ENCODE assay signal across 1 cellular context in the genomic region with DNA sequence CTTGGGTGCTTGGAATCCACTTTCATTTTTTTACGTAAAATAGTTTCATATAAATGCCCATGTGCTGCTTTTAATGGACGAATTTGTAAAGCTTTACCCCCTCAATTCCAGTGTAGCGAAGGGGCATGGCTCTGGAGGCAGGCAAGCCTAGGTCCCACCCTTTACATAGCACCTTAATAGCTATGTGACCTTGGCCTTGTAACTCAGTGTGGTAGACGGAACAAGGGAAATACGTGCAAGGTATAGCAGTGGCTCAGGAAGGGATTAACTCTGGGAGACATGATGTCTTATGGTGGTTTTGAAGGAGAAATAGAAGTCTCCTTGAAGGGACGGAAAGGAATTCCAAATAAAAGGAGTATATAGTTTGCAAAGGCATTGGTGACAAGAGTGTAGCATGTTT.
TF ChIP-seq lines count a peak whose summit lies in the region.

No MANE protein-coding gene starts in this region.

TF ChIP-seq in HepG2, 621 proteins besides CTCF, POLR2A, EP300 and RAD21:
- TF ChIP-seq NKX3-1 (CRISPR knock-in tag; IDR thresholded peaks at IDR 0.05) (no peak), ZNF12 (CRISPR knock-in tag; IDR thresholded peaks at IDR 0.05) (0 out of 2 replicates have a peak, but pooled peaks have one; percentile 9), ZNF550 (CRISPR knock-in tag; IDR thresholded peaks at IDR 0.05; ENCODE audit: borderline replicate concordance) (no peak), ZNF746 (CRISPR knock-in tag; IDR thresholded peaks at IDR 0.05) (no peak), ZNF644 (CRISPR knock-in tag; IDR thresholded peaks at IDR 0.05; ENCODE audit: low read depth) (no peak), ZNF326 (CRISPR knock-in tag; IDR thresholded peaks at IDR 0.05; ENCODE audit: borderline replicate concordance) (no peak), ZNF331 (CRISPR knock-in tag; IDR thresholded peaks at IDR 0.05) (no peak), SP1 (IDR thresholded peaks at IDR 0.05) (no peak), SP1 (CRISPR knock-in tag; IDR thresholded peaks at IDR 0.05) (no peak), U2AF2 (IDR thresholded peaks at IDR 0.05; ENCODE audit: low read depth, low read length) (no peak), SAP130 (CRISPR knock-in tag; IDR thresholded peaks at IDR 0.05; ENCODE audit: low read depth) (peak; percentile 59; the same call in 1 of the 2 replicates), ZNF589 (CRISPR knock-in tag; conservative IDR thresholded peaks at IDR 0.05) (0 out of 2 replicates have a peak, but pooled peaks have one; percentile 16), ZMYM3 (CRISPR knock-in tag; IDR thresholded peaks at IDR 0.05) (no peak), SALL1 (CRISPR knock-in tag; IDR thresholded peaks at IDR 0.05) (no peak), ZC3H13 (CRISPR knock-in tag; IDR thresholded peaks at IDR 0.05) (0 out of 2 replicates have a peak, but pooled peaks have one; percentile 43), HOXA3 (CRISPR knock-in tag; IDR thresholded peaks at IDR 0.05) (no peak), TGIF2 (CRISPR knock-in tag; IDR thresholded peaks at IDR 0.05) (no peak), ZNF329 (CRISPR knock-in tag; IDR thresholded peaks at IDR 0.05; ENCODE audit: low read depth) (no peak), RFX5 (IDR thresholded peaks at IDR 0.05; ENCODE audit: low read depth, low read length) (no peak), ZNF781 (CRISPR knock-in tag; IDR thresholded peaks at IDR 0.05; ENCODE audit: borderline replicate concordance, not compliant biosample characterization) (no peak), JDP2 (CRISPR knock-in tag; IDR thresholded peaks at IDR 0.05; ENCODE audit: borderline replicate concordance) (no peak), ZSCAN20 (CRISPR knock-in tag; IDR thresholded peaks at IDR 0.05; ENCODE audit: borderline replicate concordance) (no peak), MLLT10 (CRISPR knock-in tag; IDR thresholded peaks at IDR 0.05) (no peak), ZFP36L2 (CRISPR knock-in tag; IDR thresholded peaks at IDR 0.05) (no peak), PHB2 (IDR thresholded peaks at IDR 0.05; ENCODE audit: partially characterized antibody) (no peak), SIN3A (IDR thresholded peaks at IDR 0.05; ENCODE audit: borderline replicate concordance, low read depth, low read length) (no peak), FOXK1 (CRISPR knock-in tag; IDR thresholded peaks at IDR 0.05; ENCODE audit: borderline replicate concordance, low read depth) (no peak), RARA (CRISPR knock-in tag; IDR thresholded peaks at IDR 0.05) (peak; percentile 45; the same call in 1 of the 2 replicates), GTF3A (CRISPR knock-in tag; conservative IDR thresholded peaks at IDR 0.05) (no peak), CC2D1A (CRISPR knock-in tag; IDR thresholded peaks at IDR 0.05) (no peak), NR2F6 (IDR thresholded peaks at IDR 0.05) (0 out of 2 replicates have a peak, but pooled peaks have one; percentile 5), NR2F6 (CRISPR knock-in tag; IDR thresholded peaks at IDR 0.05) (no peak)
- TF ChIP-seq, protein P1, sequence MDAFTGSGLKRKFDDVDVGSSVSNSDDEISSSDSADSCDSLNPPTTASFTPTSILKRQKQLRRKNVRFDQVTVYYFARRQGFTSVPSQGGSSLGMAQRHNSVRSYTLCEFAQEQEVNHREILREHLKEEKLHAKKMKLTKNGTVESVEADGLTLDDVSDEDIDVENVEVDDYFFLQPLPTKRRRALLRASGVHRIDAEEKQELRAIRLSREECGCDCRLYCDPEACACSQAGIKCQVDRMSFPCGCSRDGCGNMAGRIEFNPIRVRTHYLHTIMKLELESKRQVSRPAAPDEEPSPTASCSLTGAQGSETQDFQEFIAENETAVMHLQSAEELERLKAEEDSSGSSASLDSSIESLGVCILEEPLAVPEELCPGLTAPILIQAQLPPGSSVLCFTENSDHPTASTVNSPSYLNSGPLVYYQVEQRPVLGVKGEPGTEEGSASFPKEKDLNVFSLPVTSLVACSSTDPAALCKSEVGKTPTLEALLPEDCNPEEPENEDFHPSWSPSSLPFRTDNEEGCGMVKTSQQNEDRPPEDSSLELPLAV (CRISPR knock-in tag; conservative IDR thresholded peaks at IDR 0.05; ENCODE audit: low read depth): 0 out of 2 replicates have a peak, but pooled peaks have one; percentile 45
- TF ChIP-seq, protein P2, sequence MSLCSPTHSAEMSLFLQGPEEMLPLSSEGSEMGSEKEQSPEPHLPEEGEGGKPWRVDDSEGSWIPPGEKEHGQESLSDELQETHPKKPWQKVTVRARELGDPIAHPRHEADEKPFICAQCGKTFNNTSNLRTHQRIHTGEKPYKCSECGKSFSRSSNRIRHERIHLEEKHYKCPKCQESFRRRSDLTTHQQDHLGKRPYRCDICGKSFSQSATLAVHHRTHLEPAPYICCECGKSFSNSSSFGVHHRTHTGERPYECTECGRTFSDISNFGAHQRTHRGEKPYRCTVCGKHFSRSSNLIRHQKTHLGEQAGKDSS (CRISPR knock-in tag; IDR thresholded peaks at IDR 0.05; ENCODE audit: borderline replicate concordance, low read depth): no peak
- TF ChIP-seq, protein P3, sequence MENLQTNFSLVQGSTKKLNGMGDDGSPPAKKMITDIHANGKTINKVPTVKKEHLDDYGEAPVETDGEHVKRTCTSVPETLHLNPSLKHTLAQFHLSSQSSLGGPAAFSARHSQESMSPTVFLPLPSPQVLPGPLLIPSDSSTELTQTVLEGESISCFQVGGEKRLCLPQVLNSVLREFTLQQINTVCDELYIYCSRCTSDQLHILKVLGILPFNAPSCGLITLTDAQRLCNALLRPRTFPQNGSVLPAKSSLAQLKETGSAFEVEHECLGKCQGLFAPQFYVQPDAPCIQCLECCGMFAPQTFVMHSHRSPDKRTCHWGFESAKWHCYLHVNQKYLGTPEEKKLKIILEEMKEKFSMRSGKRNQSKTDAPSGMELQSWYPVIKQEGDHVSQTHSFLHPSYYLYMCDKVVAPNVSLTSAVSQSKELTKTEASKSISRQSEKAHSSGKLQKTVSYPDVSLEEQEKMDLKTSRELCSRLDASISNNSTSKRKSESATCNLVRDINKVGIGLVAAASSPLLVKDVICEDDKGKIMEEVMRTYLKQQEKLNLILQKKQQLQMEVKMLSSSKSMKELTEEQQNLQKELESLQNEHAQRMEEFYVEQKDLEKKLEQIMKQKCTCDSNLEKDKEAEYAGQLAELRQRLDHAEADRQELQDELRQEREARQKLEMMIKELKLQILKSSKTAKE (CRISPR knock-in tag; IDR thresholded peaks at IDR 0.05; ENCODE audit: borderline replicate concordance): peak; percentile 37; the same call in 1 of the 2 replicates
- TF ChIP-seq, protein P4, sequence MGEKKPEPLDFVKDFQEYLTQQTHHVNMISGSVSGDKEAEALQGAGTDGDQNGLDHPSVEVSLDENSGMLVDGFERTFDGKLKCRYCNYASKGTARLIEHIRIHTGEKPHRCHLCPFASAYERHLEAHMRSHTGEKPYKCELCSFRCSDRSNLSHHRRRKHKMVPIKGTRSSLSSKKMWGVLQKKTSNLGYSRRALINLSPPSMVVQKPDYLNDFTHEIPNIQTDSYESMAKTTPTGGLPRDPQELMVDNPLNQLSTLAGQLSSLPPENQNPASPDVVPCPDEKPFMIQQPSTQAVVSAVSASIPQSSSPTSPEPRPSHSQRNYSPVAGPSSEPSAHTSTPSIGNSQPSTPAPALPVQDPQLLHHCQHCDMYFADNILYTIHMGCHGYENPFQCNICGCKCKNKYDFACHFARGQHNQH (CRISPR knock-in tag; IDR thresholded peaks at IDR 0.05): no peak
- TF ChIP-seq, protein P5, sequence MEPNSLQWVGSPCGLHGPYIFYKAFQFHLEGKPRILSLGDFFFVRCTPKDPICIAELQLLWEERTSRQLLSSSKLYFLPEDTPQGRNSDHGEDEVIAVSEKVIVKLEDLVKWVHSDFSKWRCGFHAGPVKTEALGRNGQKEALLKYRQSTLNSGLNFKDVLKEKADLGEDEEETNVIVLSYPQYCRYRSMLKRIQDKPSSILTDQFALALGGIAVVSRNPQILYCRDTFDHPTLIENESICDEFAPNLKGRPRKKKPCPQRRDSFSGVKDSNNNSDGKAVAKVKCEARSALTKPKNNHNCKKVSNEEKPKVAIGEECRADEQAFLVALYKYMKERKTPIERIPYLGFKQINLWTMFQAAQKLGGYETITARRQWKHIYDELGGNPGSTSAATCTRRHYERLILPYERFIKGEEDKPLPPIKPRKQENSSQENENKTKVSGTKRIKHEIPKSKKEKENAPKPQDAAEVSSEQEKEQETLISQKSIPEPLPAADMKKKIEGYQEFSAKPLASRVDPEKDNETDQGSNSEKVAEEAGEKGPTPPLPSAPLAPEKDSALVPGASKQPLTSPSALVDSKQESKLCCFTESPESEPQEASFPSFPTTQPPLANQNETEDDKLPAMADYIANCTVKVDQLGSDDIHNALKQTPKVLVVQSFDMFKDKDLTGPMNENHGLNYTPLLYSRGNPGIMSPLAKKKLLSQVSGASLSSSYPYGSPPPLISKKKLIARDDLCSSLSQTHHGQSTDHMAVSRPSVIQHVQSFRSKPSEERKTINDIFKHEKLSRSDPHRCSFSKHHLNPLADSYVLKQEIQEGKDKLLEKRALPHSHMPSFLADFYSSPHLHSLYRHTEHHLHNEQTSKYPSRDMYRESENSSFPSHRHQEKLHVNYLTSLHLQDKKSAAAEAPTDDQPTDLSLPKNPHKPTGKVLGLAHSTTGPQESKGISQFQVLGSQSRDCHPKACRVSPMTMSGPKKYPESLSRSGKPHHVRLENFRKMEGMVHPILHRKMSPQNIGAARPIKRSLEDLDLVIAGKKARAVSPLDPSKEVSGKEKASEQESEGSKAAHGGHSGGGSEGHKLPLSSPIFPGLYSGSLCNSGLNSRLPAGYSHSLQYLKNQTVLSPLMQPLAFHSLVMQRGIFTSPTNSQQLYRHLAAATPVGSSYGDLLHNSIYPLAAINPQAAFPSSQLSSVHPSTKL (CRISPR knock-in tag; IDR thresholded peaks at IDR 0.05): peak; percentile 41
- TF ChIP-seq, protein P6, sequence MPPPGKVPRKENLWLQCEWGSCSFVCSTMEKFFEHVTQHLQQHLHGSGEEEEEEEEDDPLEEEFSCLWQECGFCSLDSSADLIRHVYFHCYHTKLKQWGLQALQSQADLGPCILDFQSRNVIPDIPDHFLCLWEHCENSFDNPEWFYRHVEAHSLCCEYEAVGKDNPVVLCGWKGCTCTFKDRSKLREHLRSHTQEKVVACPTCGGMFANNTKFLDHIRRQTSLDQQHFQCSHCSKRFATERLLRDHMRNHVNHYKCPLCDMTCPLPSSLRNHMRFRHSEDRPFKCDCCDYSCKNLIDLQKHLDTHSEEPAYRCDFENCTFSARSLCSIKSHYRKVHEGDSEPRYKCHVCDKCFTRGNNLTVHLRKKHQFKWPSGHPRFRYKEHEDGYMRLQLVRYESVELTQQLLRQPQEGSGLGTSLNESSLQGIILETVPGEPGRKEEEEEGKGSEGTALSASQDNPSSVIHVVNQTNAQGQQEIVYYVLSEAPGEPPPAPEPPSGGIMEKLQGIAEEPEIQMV (CRISPR knock-in tag; IDR thresholded peaks at IDR 0.05; ENCODE audit: low read depth): no peak
